Comparison of ENCODE assay signal across 8 cellular contexts in the genomic region with DNA sequence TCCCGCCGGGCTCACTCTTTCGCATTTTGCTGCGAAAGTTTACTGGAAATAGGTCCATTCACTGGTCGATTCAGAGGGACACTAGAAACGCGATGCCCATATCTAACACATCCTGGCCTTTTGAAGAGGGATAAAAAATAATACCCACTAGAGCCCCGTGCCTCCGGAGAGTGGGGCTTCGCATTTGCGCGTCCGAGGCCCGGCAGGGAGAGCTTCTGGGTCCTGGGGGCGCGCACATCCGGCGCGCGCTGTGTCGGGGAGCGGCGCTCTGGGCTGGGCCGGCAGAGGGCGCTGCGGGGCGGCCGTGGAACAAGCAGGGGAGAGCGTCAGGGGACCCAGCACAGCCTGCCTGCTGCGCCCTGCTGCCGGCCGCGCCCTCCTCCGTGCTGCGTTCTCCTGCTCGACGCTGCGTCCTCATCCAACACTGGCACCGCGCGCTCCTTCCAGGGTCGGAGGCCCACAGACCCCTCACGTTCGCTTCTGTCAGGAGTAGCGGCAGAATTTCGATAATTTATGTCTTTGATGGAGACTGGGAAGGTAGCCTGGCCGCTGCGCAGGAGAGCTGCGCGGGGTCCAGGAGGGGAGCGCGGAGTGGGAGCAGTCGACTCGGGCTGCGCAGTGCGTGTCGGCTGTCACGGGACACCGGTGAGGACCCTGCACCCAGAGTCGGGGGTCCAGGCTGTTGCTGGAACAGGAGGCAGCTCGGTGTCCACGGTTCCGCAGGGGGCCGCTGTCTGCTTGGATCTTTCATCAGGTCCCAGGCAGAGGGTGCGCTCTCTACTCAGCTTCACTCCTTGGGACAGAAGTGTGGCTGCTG. TPM values are rescaled to one million over a fixed set of nuclear protein-coding genes. Genes with fewer than 3 reads are reported as not detected.
DNase-seq lines count a peak whose midpoint lies in the region; ATAC-seq and TF ChIP-seq lines count a peak whose summit lies in the region.

No MANE protein-coding gene starts in this region.

- intact Hi-C loops in activated T-helper 2 cell treated with anti-CD3 and anti-CD28 coated beads, Interferon-gamma antibody, Interleukin-2, Interleukin-4, amounts not matched to agents 10 μg/mL and 5 μg/mL and 100 μg/mL, durations not matched to agents 14 hours and 24 hours and 36 hours (cut with micrococcal nuclease) = loop anchor here (1.0 to 10.0 kb wide), 4 partner anchors 95 to 697 kb away; partner anchors contain the start of gene CXCL12
- intact Hi-C loops in natural killer cell (cut with micrococcal nuclease) = loop anchor here (1.0 to 5.0 kb wide), 3 partner anchors 352 to 696 kb away; no protein-coding TSS in a partner anchor

- peak overlapping the region; percentile 51 for H3K27ac Mint-ChIP-seq in activated T-helper 2 cell treated with anti-CD3 and anti-CD28 coated beads, Interferon-gamma antibody, Interleukin-2, Interleukin-4, amounts not matched to agents 10 μg/mL and 5 μg/mL and 100 μg/mL, durations not matched to agents 14 hours and 24 hours and 36 hours
- peak overlapping the region; percentile 73 to 83 for H3K27ac Mint-ChIP-seq in natural killer cell
- H3K27ac Mint-ChIP-seq in stimulated activated memory B cell treated with anti-CD40 and anti-IgM and Interleukin-4, amounts not matched to agents 10 μg/mL and 1 μg/mL and 100 μg/mL, for 72 hours = no peak overlapping the region

- DNase-seq in CD1c-positive myeloid dendritic cell (ENCODE audit: extremely low spot score) (peak; percentile 85), fibroblast of mammary gland (ENCODE audit: low read depth) (peak; percentile 73), natural killer cell (peak; percentile 87)
- peak; percentile 81 for DNase-seq in activated T-helper 2 cell treated with anti-CD3 and anti-CD28 coated beads, Interferon-gamma antibody, Interleukin-2, Interleukin-4, amounts not matched to agents 10 μg/mL and 5 μg/mL and 100 μg/mL, durations not matched to agents 14 hours and 24 hours and 36 hours (ENCODE audit: low spot score)

- H3K4me1 Mint-ChIP-seq in activated T-helper 2 cell treated with anti-CD3 and anti-CD28 coated beads, Interferon-gamma antibody, Interleukin-2, Interleukin-4, amounts not matched to agents 10 μg/mL and 5 μg/mL and 100 μg/mL, durations not matched to agents 14 hours and 24 hours and 36 hours (ENCODE audit: low read depth) = peaks cover 7% of the 10 kb centered on the region
- peaks cover 10 to 22% of the 10 kb centered on the region in 2 donors for H3K4me1 Mint-ChIP-seq in natural killer cell
- no peaks in the 10 kb centered on the region for H3K4me1 Mint-ChIP-seq in stimulated activated memory B cell treated with anti-CD40 and anti-IgM and Interleukin-4, amounts not matched to agents 10 μg/mL and 1 μg/mL and 100 μg/mL, for 72 hours

- H3K4me3 Mint-ChIP-seq in activated T-helper 2 cell treated with anti-CD3 and anti-CD28 coated beads, Interferon-gamma antibody, Interleukin-2, Interleukin-4, amounts not matched to agents 10 μg/mL and 5 μg/mL and 100 μg/mL, durations not matched to agents 14 hours and 24 hours and 36 hours (ENCODE audit: low read depth) = peak overlapping the region; percentile 83
- peak overlapping the region; percentile 91 for H3K4me3 Mint-ChIP-seq in natural killer cell
- H3K4me3 Mint-ChIP-seq in stimulated activated memory B cell treated with anti-CD40 and anti-IgM and Interleukin-4, amounts not matched to agents 10 μg/mL and 1 μg/mL and 100 μg/mL, for 72 hours = peak overlapping the region; percentile 68

- peak overlapping the region; percentile 56 for H3K4me3 ChIP-seq in fibroblast of mammary gland (ENCODE audit: control insufficient read depth, low read depth, low read length)

- H3K36me3 Mint-ChIP-seq in activated T-helper 2 cell treated with anti-CD3 and anti-CD28 coated beads, Interferon-gamma antibody, Interleukin-2, Interleukin-4, amounts not matched to agents 10 μg/mL and 5 μg/mL and 100 μg/mL, durations not matched to agents 14 hours and 24 hours and 36 hours (ENCODE audit: low read depth) = no peaks in the 10 kb centered on the region
- H3K36me3 Mint-ChIP-seq in natural killer cell = no peaks in the 10 kb centered on the region
- no peaks in the 10 kb centered on the region for H3K36me3 Mint-ChIP-seq in stimulated activated memory B cell treated with anti-CD40 and anti-IgM and Interleukin-4, amounts not matched to agents 10 μg/mL and 1 μg/mL and 100 μg/mL, for 72 hours

- peaks cover 39% of the 10 kb centered on the region for H3K27me3 Mint-ChIP-seq in activated T-helper 2 cell treated with anti-CD3 and anti-CD28 coated beads, Interferon-gamma antibody, Interleukin-2, Interleukin-4, amounts not matched to agents 10 μg/mL and 5 μg/mL and 100 μg/mL, durations not matched to agents 14 hours and 24 hours and 36 hours (ENCODE audit: low read depth)
- H3K27me3 Mint-ChIP-seq in natural killer cell (ENCODE audit: low read depth in 2 of 2) = peaks cover 7 to 27% of the 10 kb centered on the region in 2 donors
- peaks cover 52% of the 10 kb centered on the region for H3K27me3 Mint-ChIP-seq in stimulated activated memory B cell treated with anti-CD40 and anti-IgM and Interleukin-4, amounts not matched to agents 10 μg/mL and 1 μg/mL and 100 μg/mL, for 72 hours

- TF ChIP-seq CTCF in fibroblast of mammary gland (conservative IDR thresholded peaks at IDR 0.05; ENCODE audit: control insufficient read depth, insufficient read depth, low read depth, low read length) (peak; percentile 49), natural killer cell (IDR thresholded peaks at IDR 0.05) (peak; percentile 93)

- peak; percentile 96 for ATAC-seq in GM19328 (IDR thresholded peaks at IDR 0.05; ENCODE audit: unreplicated experiment)
- peak; percentile 86 for ATAC-seq in HG03457 (IDR thresholded peaks at IDR 0.05; ENCODE audit: unreplicated experiment)
- ATAC-seq in natural killer cell = peak; percentile 99
- ATAC-seq in stimulated activated memory B cell treated with anti-CD40 and anti-IgM and Interleukin-4, amounts not matched to agents 10 μg/mL and 1 μg/mL and 100 μg/mL, for 72 hours = peak; percentile 86

- H3K9me3 Mint-ChIP-seq in activated T-helper 2 cell treated with anti-CD3 and anti-CD28 coated beads, Interferon-gamma antibody, Interleukin-2, Interleukin-4, amounts not matched to agents 10 μg/mL and 5 μg/mL and 100 μg/mL, durations not matched to agents 14 hours and 24 hours and 36 hours = no peaks in the 10 kb centered on the region
- no peaks in the 10 kb centered on the region for H3K9me3 Mint-ChIP-seq in natural killer cell
- H3K9me3 Mint-ChIP-seq in stimulated activated memory B cell treated with anti-CD40 and anti-IgM and Interleukin-4, amounts not matched to agents 10 μg/mL and 1 μg/mL and 100 μg/mL, for 72 hours = no peaks in the 10 kb centered on the region

TF ChIP-seq in PFSK-1, 5 proteins besides CTCF, POLR2A, EP300 and RAD21:
- TF ChIP-seq, protein P1, sequence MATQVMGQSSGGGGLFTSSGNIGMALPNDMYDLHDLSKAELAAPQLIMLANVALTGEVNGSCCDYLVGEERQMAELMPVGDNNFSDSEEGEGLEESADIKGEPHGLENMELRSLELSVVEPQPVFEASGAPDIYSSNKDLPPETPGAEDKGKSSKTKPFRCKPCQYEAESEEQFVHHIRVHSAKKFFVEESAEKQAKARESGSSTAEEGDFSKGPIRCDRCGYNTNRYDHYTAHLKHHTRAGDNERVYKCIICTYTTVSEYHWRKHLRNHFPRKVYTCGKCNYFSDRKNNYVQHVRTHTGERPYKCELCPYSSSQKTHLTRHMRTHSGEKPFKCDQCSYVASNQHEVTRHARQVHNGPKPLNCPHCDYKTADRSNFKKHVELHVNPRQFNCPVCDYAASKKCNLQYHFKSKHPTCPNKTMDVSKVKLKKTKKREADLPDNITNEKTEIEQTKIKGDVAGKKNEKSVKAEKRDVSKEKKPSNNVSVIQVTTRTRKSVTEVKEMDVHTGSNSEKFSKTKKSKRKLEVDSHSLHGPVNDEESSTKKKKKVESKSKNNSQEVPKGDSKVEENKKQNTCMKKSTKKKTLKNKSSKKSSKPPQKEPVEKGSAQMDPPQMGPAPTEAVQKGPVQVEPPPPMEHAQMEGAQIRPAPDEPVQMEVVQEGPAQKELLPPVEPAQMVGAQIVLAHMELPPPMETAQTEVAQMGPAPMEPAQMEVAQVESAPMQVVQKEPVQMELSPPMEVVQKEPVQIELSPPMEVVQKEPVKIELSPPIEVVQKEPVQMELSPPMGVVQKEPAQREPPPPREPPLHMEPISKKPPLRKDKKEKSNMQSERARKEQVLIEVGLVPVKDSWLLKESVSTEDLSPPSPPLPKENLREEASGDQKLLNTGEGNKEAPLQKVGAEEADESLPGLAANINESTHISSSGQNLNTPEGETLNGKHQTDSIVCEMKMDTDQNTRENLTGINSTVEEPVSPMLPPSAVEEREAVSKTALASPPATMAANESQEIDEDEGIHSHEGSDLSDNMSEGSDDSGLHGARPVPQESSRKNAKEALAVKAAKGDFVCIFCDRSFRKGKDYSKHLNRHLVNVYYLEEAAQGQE (IDR thresholded peaks at IDR 0.05; ENCODE audit: insufficient read depth in 1 of 2, low read depth in 2 of 2, low read length in 2 of 2) = no peak
- TF ChIP-seq FOXP2 (optimal IDR thresholded peaks at IDR 0.05; ENCODE audit: borderline replicate concordance, extremely low read depth, extremely low read length, insufficient read depth) = peak; percentile 65
- TF ChIP-seq SIN3A (IDR thresholded peaks at IDR 0.05; ENCODE audit: borderline replicate concordance, insufficient read depth, low read length) = no peak
TF ChIP-seq in PFSK-1: peak in this region for 1.

RNA-seq across cellular contexts. Expression of gene ZNF32, which starts 41.5 kb away (rescaled TPM):
- 18.6 TPM for polyA plus RNA-seq in PFSK-1 (2012; ENCODE audit: insufficient read length, low read depth)
- 12.1 and 12.9 TPM in 2 replicates for total RNA-seq in activated T-helper 2 cell treated with anti-CD3 and anti-CD28 coated beads, Interferon-gamma antibody, Interleukin-2, Interleukin-4, amounts not matched to agents 10 μg/mL and 5 μg/mL and 100 μg/mL, durations not matched to agents 14 hours and 24 hours and 36 hours
- 10 to 100 TPM; 19.1 to 28.9 (median 26.2) TPM for total RNA-seq in natural killer cell

Comparison
In these comparisons a context has a peak if more than half of its experiments do, and no peak if none do; other contexts are left out.
1. Peak in every context shown above with its lines: DNase-seq, ATAC-seq and H3K4me3 ChIP-seq.